11 cellular contexts compared by ENCODE assay signal in genomic region chr3:64495413-64495812, GRCh38.
"Had no signal": no experiment of that assay in that cellular context is flagged by ENCODE, and none has a peak within 500 bp of the region (broad histone marks: within the 10 kb centered on the region; RNA-seq: fewer than 3 reads in every experiment).

No MANE protein-coding gene starts in this region.

- H3K9ac ChIP-seq: GM23248 had no signal

- H3K9me3 ChIP-seq: HAP-1 had no signal

- ATAC-seq: HCT116, K562 had no signal

- H3K9me3 Mint-ChIP-seq: HFFc6 had no signal

- H3K36me3 ChIP-seq: HAP-1 had no signal

- FAIRE-seq: HepG2, K562 had no signal

- H3K4me3 Mint-ChIP-seq: HFFc6 had no signal

- H3K27ac Mint-ChIP-seq: HFFc6 had no signal

- DNase-seq: GM23248, GOT3, H7, HFFc6, Kasumi-1, KG1 had no signal

- H3K27ac ChIP-seq: GM23248, HL-60 had no signal

- H3K4me3 ChIP-seq: GM23248, HAP-1, K562 had no signal

- H2AFZ ChIP-seq: GM23248 had no signal
